ENCODE assay signal across 8 cellular contexts in genomic region chrX:53433651-53434639, GRCh38. TPM values are rescaled to one million over a fixed set of nuclear protein-coding genes. Genes with fewer than 3 reads are reported as not detected.
DNase-seq lines count a peak whose midpoint lies in the region; ATAC-seq and TF ChIP-seq lines count a peak whose summit lies in the region.

Gene HSD17B10, minus strand, starts transcription at chrX:53434370. Its CDS starts 25 bp downstream, at chrX:53434345.

- H3K79me2 ChIP-seq in PC-9 (ENCODE audit: low read depth): peaks cover 4% of the 10 kb centered on the region

- in situ Hi-C loops in IMR-90 (cut with MboI; ENCODE audit: low sequenced_read_pairs): loop anchor here (5.0 kb wide), 1 partner anchor 122 kb away; no protein-coding TSS in a partner anchor

- CTCF ChIA-PET in IMR-90 (lab: Yijun Ruan, JAX) (no interaction called here), PC-9 (lab: Charles Lee) (interaction anchor here (1.2 kb wide), 1 partner anchor 11 kb away, joined by 3 read pairs; the partner anchor contains the start of genes RIBC1 and SMC1A)

- H4K5ac ChIP-seq in IMR-90 (ENCODE audit: low read depth, low read length): peak within 1 kb of the TSS; percentile 93

- peaks cover 13% of the 10 kb centered on the region; the same call in 1 of the 2 replicates for H3K36me3 ChIP-seq in IMR-90 (ENCODE audit: control insufficient read depth, insufficient read depth, low read length)
- no peaks in the 10 kb centered on the region for H3K36me3 ChIP-seq in PC-9 (ENCODE audit: low read depth)
- peaks cover 9 to 13% of the 10 kb centered on the region in 2 donors for H3K36me3 ChIP-seq in mucosa of rectum (ENCODE audit: control insufficient read depth in 2 of 2, insufficient read depth in 2 of 2, low read length in 2 of 2)

- no TSS peak for BruUV-seq in IMR-90 (replicated peaks; lab: Mats Ljungman, UMichigan)
- TSS peak; percentile 46 for BruUV-seq in PC-9 (replicated peaks; lab: Mats Ljungman, UMichigan)

- no peak within 1 kb of the TSS for H3K18ac ChIP-seq in IMR-90 (ENCODE audit: low read depth, low read length)

- peak; percentile 33; the same call in 1 of the 2 replicates for TF ChIP-seq POLR2A in IMR-90 (IDR thresholded peaks at IDR 0.05; ENCODE audit: low read depth, low read length)

- H3K4ac ChIP-seq in IMR-90 (ENCODE audit: low read depth, low read length): peak within 1 kb of the TSS; percentile 73

- ATAC-seq in GM21528 (IDR thresholded peaks at IDR 0.05; ENCODE audit: low FRiP score, unreplicated experiment) (peak; percentile 90), IMR-90 (ENCODE audit: low read depth) (peak; percentile 99)

- dilution Hi-C loops in IMR-90 (cut with HindIII; ENCODE audit: low sequenced_read_pairs, unreplicated experiment): no loop called here

- H3K4me1 ChIP-seq in IMR-90 (ENCODE audit: control insufficient read depth, insufficient read depth, low read length) (no peaks in the 10 kb centered on the region), PC-9 (replicated peaks; ENCODE audit: insufficient read depth) (no peaks in the 10 kb centered on the region), mucosa of rectum (ENCODE audit: control insufficient read depth in 2 of 2, insufficient read depth in 2 of 2, low read length in 2 of 2) (peaks cover 11 to 12% of the 10 kb centered on the region in 2 donors)

- H4K20me1 ChIP-seq in IMR-90 (ENCODE audit: insufficient read depth, low read length): no peaks in the 10 kb centered on the region
- H4K20me1 ChIP-seq in PC-9 (ENCODE audit: insufficient read depth): no peaks in the 10 kb centered on the region

- peak within 1 kb of the TSS; percentile 89 for H2AK9ac ChIP-seq in IMR-90 (replicated peaks; ENCODE audit: low read depth, low read length, poor library complexity)

- H2BK20ac ChIP-seq in IMR-90 (ENCODE audit: low read depth, low read length): no peak within 1 kb of the TSS

- peak within 1 kb of the TSS; percentile 90 for H3K4me2 ChIP-seq in IMR-90 (ENCODE audit: low read depth, low read length)
- peak within 1 kb of the TSS; percentile 66 for H3K4me2 ChIP-seq in PC-9

- H3K27ac ChIP-seq in IMR-90 (ENCODE audit: insufficient read depth, low read length) (peak within 1 kb of the TSS; percentile 78), PC-9 (no peak within 1 kb of the TSS), mucosa of rectum (ENCODE audit: low read depth in 2 of 2, low read length in 2 of 2) (peak within 1 kb of the TSS; percentile 20 to 48)

- no peak within 1 kb of the TSS; the same call in 2 of the 3 replicates for H2BK15ac ChIP-seq in IMR-90 (ENCODE audit: low read depth, low read length)

- H3K23ac ChIP-seq in IMR-90 (ENCODE audit: low read depth, low read length): peak within 1 kb of the TSS; percentile 82

- H2BK5ac ChIP-seq in IMR-90 (ENCODE audit: low read depth, low read length, poor library complexity, severe bottlenecking): no peak within 1 kb of the TSS

- no peaks in the 10 kb centered on the region for H3K9me2 ChIP-seq in PC-9 (ENCODE audit: insufficient read depth)

- H3K79me1 ChIP-seq in IMR-90 (ENCODE audit: low read depth in 1 of 2, low read length in 2 of 2): peaks cover 0 to 10% of the 10 kb centered on the region in 2 experiments; a peak in 3 of 4 replicates

- H3K14ac ChIP-seq in IMR-90 (replicated peaks; ENCODE audit: low read depth, low read length): peak within 1 kb of the TSS; percentile 81

- H3K56ac ChIP-seq in IMR-90 (ENCODE audit: extremely low read depth, insufficient read depth, low read length): peak within 1 kb of the TSS; percentile 35; the same call in 1 of the 2 replicates

- H3K4me3 ChIP-seq in IMR-90 (ENCODE audit: insufficient read depth, low read depth, low read length) (peak within 1 kb of the TSS; percentile 92), PC-9 (peak within 1 kb of the TSS; percentile 59), epithelial cell of proximal tubule (ENCODE audit: low read depth, low read length) (peak within 1 kb of the TSS; percentile 85), mucosa of rectum (ENCODE audit: low read length in 2 of 2) (peak within 1 kb of the TSS; percentile 86 to 94)

- TF ChIP-seq CTCF in IMR-90 (conservative IDR thresholded peaks at IDR 0.05; ENCODE audit: low read depth, low read length): no peak
- no peak for TF ChIP-seq CTCF in PC-9 (conservative IDR thresholded peaks at IDR 0.05)
- TF ChIP-seq CTCF in epithelial cell of proximal tubule (conservative IDR thresholded peaks at IDR 0.05; ENCODE audit: low read depth, low read length): no peak

- H3K9me3 ChIP-seq in IMR-90 (ENCODE audit: control insufficient read depth, insufficient read depth, low read length): no peaks in the 10 kb centered on the region
- no peaks in the 10 kb centered on the region for H3K9me3 ChIP-seq in PC-9 (ENCODE audit: insufficient read depth, low read depth)
- H3K9me3 ChIP-seq in mucosa of rectum (ENCODE audit: control insufficient read depth in 2 of 2, low read length in 2 of 2): no peaks in the 10 kb centered on the region

- H4K91ac ChIP-seq in IMR-90 (ENCODE audit: insufficient read depth, low read depth, low read length): peak within 1 kb of the TSS; percentile 23

- H2AK5ac ChIP-seq in IMR-90 (ENCODE audit: low read depth, low read length): peak within 1 kb of the TSS; percentile 77; the same call in 1 of the 2 replicates

- H3K27me3 ChIP-seq in IMR-90 (ENCODE audit: control insufficient read depth, insufficient read depth, low read length) (peaks cover 20% of the 10 kb centered on the region), PC-9 (ENCODE audit: insufficient read depth, low read depth) (no peaks in the 10 kb centered on the region), mucosa of rectum (ENCODE audit: control insufficient read depth in 2 of 2, insufficient read depth in 2 of 2, low read length in 2 of 2) (peaks cover 5 to 6% of the 10 kb centered on the region in 2 donors)

- peak within 1 kb of the TSS; percentile 85 to 93 for H4K8ac ChIP-seq in IMR-90 (ENCODE audit: low read depth in 2 of 2, low read length in 2 of 2)

- peaks cover 4% of the 10 kb centered on the region; the same call in 1 of the 2 replicates for H3K9me1 ChIP-seq in IMR-90 (ENCODE audit: insufficient read depth, low read length)

- TF ChIP-seq RAD21 in IMR-90 (IDR thresholded peaks at IDR 0.05; ENCODE audit: low read length): no peak

- H3K9ac ChIP-seq in IMR-90 (ENCODE audit: low read depth, low read length) (peak within 1 kb of the TSS; percentile 88), mucosa of rectum (ENCODE audit: low read depth in 1 of 2, low read length in 2 of 2) (peak within 1 kb of the TSS; percentile 77 to 78)

- POLR2A ChIA-PET in IMR-90 (lab: Charles Lee; ENCODE audit: unreplicated experiment) (no interaction called here), PC-9 (lab: Charles Lee; ENCODE audit: unreplicated experiment) (interaction anchor here (0.5 kb wide), 1 partner anchor 18 kb away, joined by 17 read pairs; no protein-coding TSS in a partner anchor)

- H2BK120ac ChIP-seq in IMR-90 (ENCODE audit: low read depth, low read length): no peak within 1 kb of the TSS

- peak within 1 kb of the TSS; percentile 95 for H2AFZ ChIP-seq in IMR-90 (replicated peaks; ENCODE audit: low read length, poor library complexity)
- H2AFZ ChIP-seq in PC-9: peak within 1 kb of the TSS; percentile 69

- DNase-seq in DMS 273 (lab: John Stamatoyannopoulos, UW; ENCODE audit: unreplicated experiment) (peak; percentile 96), IMR-90 (peak; percentile 64), PC-9 (peak; percentile 65 to 93), epithelial cell of proximal tubule (ENCODE audit: low read depth) (no peak)
- DNase-seq in activated T-cell treated with anti-CD3 and anti-CD28 coated beads, Interleukin-2, amount 50 U/mL, for 1 hour: peak; percentile 82
- DNase-seq in stimulated activated CD8-positive, alpha-beta memory T cell treated with anti-CD3 and anti-CD28 coated beads, Interleukin-7, amount 100 ng/mL, for 1 hour (ENCODE audit: low read depth in 2 of 2): peak; percentile 64 to 67

- no peaks in the 10 kb centered on the region for H3F3A ChIP-seq in PC-9 (ENCODE audit: insufficient read depth, low read depth)

- WGBS in IMR-90 (ENCODE audit: extremely low coverage in 2 of 2, insufficient read length in 1 of 2), 2 experiments: 14% methylated on average over 16 of the region's 61 CpGs; no CpG with 5 or more reads in 1 of the 2 experiments

- intact Hi-C loops in IMR-90 (cut with micrococcal nuclease) (no loop called here), PC-9 (cut with micrococcal nuclease; ENCODE audit: unreplicated experiment) (loop anchor here (1.0 kb wide), 1 partner anchor 11 kb away; no protein-coding TSS in a partner anchor)

TF ChIP-seq in IMR-90, 13 proteins besides CTCF, POLR2A, EP300 and RAD21:
- no peak for TF ChIP-seq BHLHE40 (IDR thresholded peaks at IDR 0.05; ENCODE audit: low read depth, low read length)
- TF ChIP-seq USF2 (IDR thresholded peaks at IDR 0.05; ENCODE audit: low read depth, low read length): no peak
- TF ChIP-seq MXI1 (IDR thresholded peaks at IDR 0.05; ENCODE audit: borderline replicate concordance, low read depth, low read length): peak; percentile 81
- TF ChIP-seq FOS (IDR thresholded peaks at IDR 0.05; ENCODE audit: low read depth, low read length): no peak
- TF ChIP-seq RCOR1 (IDR thresholded peaks at IDR 0.05; ENCODE audit: insufficient replicate concordance, low read length): no peak
- peak; percentile 44; the same call in 1 of the 2 replicates for TF ChIP-seq MAZ (IDR thresholded peaks at IDR 0.05; ENCODE audit: borderline replicate concordance, low read depth, low read length)
- no peak for TF ChIP-seq SMC3 (IDR thresholded peaks at IDR 0.05; ENCODE audit: low read depth, low read length)
- TF ChIP-seq MAFK (IDR thresholded peaks at IDR 0.05; ENCODE audit: low read depth, low read length): no peak
- TF ChIP-seq CEBPB (IDR thresholded peaks at IDR 0.05; ENCODE audit: low read depth, low read length): no peak
- no peak for TF ChIP-seq NFE2L2 (IDR thresholded peaks at IDR 0.05; ENCODE audit: low read depth, low read length)
- no peak for TF ChIP-seq CHD1 (IDR thresholded peaks at IDR 0.05; ENCODE audit: low read depth, low read length)
TF ChIP-seq in IMR-90: peak in this region for 2.

RNA-seq across cellular contexts. Expression of gene HSD17B10, which starts in this region (rescaled TPM):
- total RNA-seq in IMR-90 (2012; rRNA removed) (80.5 and 99.8 TPM in 2 replicates), PC-9 (2021) (204 and 234 TPM in 2 replicates), epithelial cell of proximal tubule (99.2 and 102 TPM in 2 replicates)
- 118 and 125 TPM in 2 replicates for polyA plus RNA-seq in IMR-90 (2012; rRNA removed)
- polyA plus RNA-seq in IMR-90 (2012; cell fraction: cytosol; rRNA removed): 142 and 162 TPM in 2 replicates
- polyA plus RNA-seq in IMR-90 (2012; cell fraction: nucleus; rRNA removed; ENCODE audit: low replicate concordance): 53.3 and 65.7 TPM in 2 replicates
